In the genomic region with DNA sequence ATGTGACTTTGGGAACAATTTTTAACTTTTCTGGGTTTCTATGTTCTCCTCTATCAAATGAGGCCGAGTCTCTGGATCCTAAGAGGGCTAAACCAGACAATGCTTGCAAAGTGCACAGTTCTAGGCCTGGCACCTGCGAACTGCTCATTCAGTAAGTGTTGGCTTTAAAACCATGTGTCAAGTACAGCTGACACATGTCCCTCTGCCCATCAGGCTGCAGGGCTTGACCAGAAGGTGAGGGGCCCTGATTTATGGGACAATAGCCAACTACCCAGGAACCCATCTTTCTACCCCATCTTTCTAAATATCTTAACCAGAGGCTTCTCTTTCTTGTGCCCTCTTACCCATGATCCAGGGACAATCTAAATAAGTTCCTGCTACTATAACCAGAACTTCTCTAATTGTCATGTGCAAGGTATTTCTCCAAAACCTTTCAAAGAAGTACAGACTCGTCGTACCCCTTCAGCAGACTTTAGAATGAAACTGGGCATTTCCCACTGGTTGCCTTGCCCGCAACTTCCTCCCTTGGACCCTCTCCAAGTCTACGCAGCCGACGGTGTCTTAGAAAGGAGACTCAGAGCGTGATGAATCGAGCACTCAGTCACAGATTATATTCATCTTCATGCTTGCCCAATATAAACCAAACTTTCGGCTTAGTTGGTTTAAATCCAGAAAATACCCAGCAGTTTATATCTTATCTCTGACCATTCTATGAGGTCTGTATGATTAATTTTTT, we compare ENCODE assay signal across 10 cellular contexts.
DNase-seq lines count a peak whose midpoint lies in the region; ATAC-seq and TF ChIP-seq lines count a peak whose summit lies in the region.
"Had no signal": no experiment of that assay in that cellular context is flagged by ENCODE, and none has a peak within 500 bp of the region (broad histone marks: within the 10 kb centered on the region; RNA-seq: fewer than 3 reads in every experiment).

No MANE protein-coding gene starts in this region.

- peaks cover 6 to 10% of the 10 kb centered on the region in 2 donors for H3K4me1 Mint-ChIP-seq in natural killer cell

- no peaks in the 10 kb centered on the region for H3K27me3 ChIP-seq in adrenal gland
- H3K27me3 ChIP-seq: hepatocyte had no signal

- peaks cover 0 to 17% of the 10 kb centered on the region in 2 donors for H3K4me1 ChIP-seq in adrenal gland (replicated peaks in 1 of 2)

- H3K27ac ChIP-seq in adrenal gland = no peak overlapping the region
- H3K27ac ChIP-seq: hepatocyte had no signal

- H3K4me3 Mint-ChIP-seq in natural killer cell = no peak overlapping the region

- no peaks in the 10 kb centered on the region for H3K9me3 Mint-ChIP-seq in natural killer cell

- H3K27ac Mint-ChIP-seq in natural killer cell = no peak overlapping the region

- no peaks in the 10 kb centered on the region for H3K36me3 Mint-ChIP-seq in natural killer cell

- intact Hi-C loops in adrenal gland (cut with DNase I) = no loop called here
- intact Hi-C loops in natural killer cell (cut with micrococcal nuclease) = no loop called here

- TF ChIP-seq POLR2A in adrenal gland (IDR thresholded peaks at IDR 0.05) = no peak

- 57 to 62% (median 58%) methylated on average over 11 of the region's 11 CpGs for WGBS in adrenal gland, 4 donors

- TF ChIP-seq CTCF in adrenal gland (IDR thresholded peaks at IDR 0.05) = no peak
- no peak for TF ChIP-seq CTCF in natural killer cell (IDR thresholded peaks at IDR 0.05)

- peak in 2 of 3 donors; percentile 24 to 47 for ATAC-seq in natural killer cell

- peaks cover 31 to 75% of the 10 kb centered on the region in 2 donors for H3K27me3 Mint-ChIP-seq in natural killer cell (ENCODE audit: low read depth in 2 of 2)

- no peak overlapping the region for H3K4me3 ChIP-seq in adrenal gland
- H3K4me3 ChIP-seq: hepatocyte had no signal

- DNase-seq in ELR (ENCODE audit: low read depth) (peak; percentile 98), NOMO-1 treated with DMSO at 0.1 percent for 48 hours (lab: John Stamatoyannopoulos, UW; ENCODE audit: unreplicated experiment) (peak; percentile 82), adrenal gland (peak in 6 of 7 donors; percentile 23 to 69 (median 48)), natural killer cell (no peak), NCI-H446 treated with DMSO at 0.1 percent for 48 hours (lab: John Stamatoyannopoulos, UW) (no peak), NCI-H524 treated with DMSO at 0.1 percent for 48 hours (lab: John Stamatoyannopoulos, UW) (no peak)
- no peak for DNase-seq in stimulated activated CD4-positive, alpha-beta T cell treated with anti-CD3 and anti-CD28 coated beads, Interleukin-4, amount 100 ng/mL, for 4 hours
- DNase-seq in stimulated activated CD4-positive, alpha-beta T cell treated with anti-CD3 and anti-CD28 coated beads, Interleukin-15, amount 100 ng/mL, for 24 hours = no peak
- DNase-seq: activated naive CD4-positive, alpha-beta T cell treated with anti-CD3 and anti-CD28 coated beads, Interleukin-2, amount 50 U/mL, for 16 hours had no signal

- H3K36me3 ChIP-seq in adrenal gland (replicated peaks in 1 of 2) = no peaks in the 10 kb centered on the region

- no peaks in the 10 kb centered on the region for H3K9me3 ChIP-seq in adrenal gland (replicated peaks in 1 of 3)

Comparison
In these comparisons a context has a peak if more than half of its experiments do, and no peak if none do; other contexts are left out.
1. DNase-seq: peak in ELR (single experiment), NOMO-1 treated with DMSO at 0.1 percent for 48 hours (single experiment) and adrenal gland (6 of 7); none in natural killer cell (single experiment), stimulated activated CD4-positive, alpha-beta T cell treated with anti-CD3 and anti-CD28 coated beads, Interleukin-4, amount 100 ng/mL, for 4 hours (0 of 2), NCI-H446 treated with DMSO at 0.1 percent for 48 hours (single experiment), stimulated activated CD4-positive, alpha-beta T cell treated with anti-CD3 and anti-CD28 coated beads, Interleukin-15, amount 100 ng/mL, for 24 hours (single experiment) and NCI-H524 treated with DMSO at 0.1 percent for 48 hours (single experiment).